In the genomic region with DNA sequence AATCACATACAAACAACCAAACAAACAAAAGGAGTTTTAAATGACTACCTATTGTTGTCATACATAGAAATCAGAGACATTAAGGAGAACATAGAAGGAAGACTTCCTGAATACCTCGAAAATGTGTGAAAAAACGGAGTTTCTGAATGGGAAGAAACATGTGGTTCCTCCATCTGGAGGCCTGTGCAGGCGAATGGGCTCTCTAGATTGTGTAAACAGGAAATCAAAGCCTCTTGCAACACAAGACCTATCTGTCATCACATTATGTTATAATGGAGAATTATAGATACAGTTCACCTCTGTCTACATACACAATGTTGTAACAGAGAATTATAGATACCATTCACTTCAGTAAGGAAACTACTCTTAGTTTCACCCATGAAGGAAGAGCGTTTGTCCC, we compare ENCODE assay signal across 14 cellular contexts. TPM values are rescaled to one million over a fixed set of nuclear protein-coding genes. Genes with fewer than 3 reads are reported as not detected.
DNase-seq lines count a peak whose midpoint lies in the region; ATAC-seq, FAIRE-seq and TF ChIP-seq lines count a peak whose summit lies in the region.
"Had no signal": no experiment of that assay in that cellular context is flagged by ENCODE, and none has a peak within 500 bp of the region (broad histone marks: within the 10 kb centered on the region; RNA-seq: fewer than 3 reads in every experiment).

No MANE protein-coding gene starts in this region.

- H3K4me3 Mint-ChIP-seq in activated CD4-positive, alpha-beta T cell treated with anti-CD3 and anti-CD28 coated beads, Interleukin-2, amount 10 ng/mL, durations not matched to agents 24 days and 14 days, result no peak overlapping the region
- no peak overlapping the region for H3K4me3 Mint-ChIP-seq in central memory CD8-positive, alpha-beta T cell

- H3K4me2 ChIP-seq in trophoblast cell (ENCODE audit: low read length), result no peak overlapping the region

- H3K9me3 Mint-ChIP-seq in activated CD4-positive, alpha-beta T cell treated with anti-CD3 and anti-CD28 coated beads, Interleukin-2, amount 10 ng/mL, durations not matched to agents 24 days and 14 days, result no peaks in the 10 kb centered on the region
- no peaks in the 10 kb centered on the region for H3K9me3 Mint-ChIP-seq in central memory CD8-positive, alpha-beta T cell

- H3K18ac ChIP-seq in trophoblast cell (ENCODE audit: low read length), result no peak overlapping the region

- ATAC-seq in central memory CD8-positive, alpha-beta T cell (replicated peaks; ENCODE audit: extremely low read depth, poor library complexity, severe bottlenecking), result no peak
- ATAC-seq: right cardiac atrium, SK-N-SH treated with all-trans-retinoic acid at 6 μM for 48 hours had no signal

- H3K4ac ChIP-seq in trophoblast cell (ENCODE audit: low read depth, low read length), result no peak overlapping the region

- H2AK5ac ChIP-seq in trophoblast cell (ENCODE audit: low read length), result no peak overlapping the region

- no peak overlapping the region for H4K12ac ChIP-seq in trophoblast cell (ENCODE audit: low read depth, low read length)

- H3K9ac ChIP-seq in trophoblast cell (ENCODE audit: low read length), result no peak overlapping the region

- no peaks in the 10 kb centered on the region for H3K4me1 ChIP-seq in trophoblast cell (ENCODE audit: control insufficient read depth in 1 of 2, insufficient read depth in 2 of 2, low read length in 2 of 2)
- no peaks in the 10 kb centered on the region for H3K4me1 ChIP-seq in sigmoid colon

- H3K79me1 ChIP-seq in trophoblast cell (ENCODE audit: low read length), result no peaks in the 10 kb centered on the region

- H3K9me3 ChIP-seq in trophoblast cell (ENCODE audit: insufficient read depth, low read depth, low read length), result peaks cover 2% of the 10 kb centered on the region
- no peaks in the 10 kb centered on the region for H3K9me3 ChIP-seq in sigmoid colon

- no peaks in the 10 kb centered on the region for H3K27me3 Mint-ChIP-seq in activated CD4-positive, alpha-beta T cell treated with anti-CD3 and anti-CD28 coated beads, Interleukin-2, amount 10 ng/mL, durations not matched to agents 24 days and 14 days
- no peaks in the 10 kb centered on the region for H3K27me3 Mint-ChIP-seq in central memory CD8-positive, alpha-beta T cell

- WGBS in trophoblast cell (ENCODE audit: extremely low coverage, insufficient coverage, insufficient read length), result no CpG with 5 or more reads among the region's 4 CpGs
- WGBS in sigmoid colon, 2 donors, result 87 to 88% methylated on average over 4 of the region's 4 CpGs

- H3K4me1 Mint-ChIP-seq in activated CD4-positive, alpha-beta T cell treated with anti-CD3 and anti-CD28 coated beads, Interleukin-2, amount 10 ng/mL, durations not matched to agents 24 days and 14 days, result peaks cover 6% of the 10 kb centered on the region
- H3K4me1 Mint-ChIP-seq in central memory CD8-positive, alpha-beta T cell, result peaks cover 7% of the 10 kb centered on the region

- no peak overlapping the region for H2AFZ ChIP-seq in trophoblast cell (ENCODE audit: insufficient read depth, low read length, poor library complexity)

- H2BK12ac ChIP-seq in trophoblast cell (ENCODE audit: low read length), result no peak overlapping the region

- TF ChIP-seq EP300 in sigmoid colon (IDR thresholded peaks at IDR 0.05), result no peak

- TF ChIP-seq CTCF in sigmoid colon (IDR thresholded peaks at IDR 0.05), result no peak

- H4K8ac ChIP-seq in trophoblast cell (ENCODE audit: low read depth, low read length), result no peak overlapping the region

- intact Hi-C loops in activated CD4-positive, alpha-beta T cell treated with anti-CD3 and anti-CD28 coated beads, Interleukin-2, amount 10 ng/mL, durations not matched to agents 24 days and 14 days (cut with micrococcal nuclease), result no loop called here
- intact Hi-C loops in sigmoid colon (cut with DNase I), result no loop called here

- H4K91ac ChIP-seq in trophoblast cell (ENCODE audit: low read depth, low read length), result no peak overlapping the region

- H3K27ac ChIP-seq in trophoblast cell (ENCODE audit: low read depth, low read length) (no peak overlapping the region), sigmoid colon (no peak overlapping the region)

- no peak for FAIRE-seq in urothelium cell line (lab: Jason Lieb, UNC)

- no peaks in the 10 kb centered on the region for H3K79me2 ChIP-seq in trophoblast cell (ENCODE audit: control insufficient read depth, insufficient read depth, low read length, poor library complexity)

- no peak overlapping the region for H3K23ac ChIP-seq in trophoblast cell (ENCODE audit: low read length)

- no peak overlapping the region for H2BK120ac ChIP-seq in trophoblast cell (ENCODE audit: insufficient read depth, low read length, poor library complexity)

- TF ChIP-seq POLR2A in sigmoid colon (IDR thresholded peaks at IDR 0.05), result no peak

- peaks cover 18 to 19% of the 10 kb centered on the region in 2 experiments for H3K36me3 ChIP-seq in trophoblast cell (ENCODE audit: control insufficient read depth in 1 of 2, insufficient read depth in 2 of 2, low read length in 2 of 2)
- peaks cover 0 to 92% (median 37%) of the 10 kb centered on the region in 4 donors for H3K36me3 ChIP-seq in sigmoid colon

- H3K27me3 ChIP-seq in trophoblast cell (ENCODE audit: insufficient read depth, low read length) (no peaks in the 10 kb centered on the region), sigmoid colon (no peaks in the 10 kb centered on the region)

- peak overlapping the region; percentile 52 for H3K27ac Mint-ChIP-seq in activated CD4-positive, alpha-beta T cell treated with anti-CD3 and anti-CD28 coated beads, Interleukin-2, amount 10 ng/mL, durations not matched to agents 24 days and 14 days
- H3K27ac Mint-ChIP-seq in central memory CD8-positive, alpha-beta T cell (ENCODE audit: low read depth), result peak overlapping the region; percentile 3

- no peak overlapping the region for H2BK5ac ChIP-seq in trophoblast cell (ENCODE audit: low read depth, low read length, poor library complexity)

- H3K4me3 ChIP-seq in skeletal muscle cell (ENCODE audit: low read depth, low read length) (no peak overlapping the region), trophoblast cell (ENCODE audit: low read depth, low read length) (no peak overlapping the region), sigmoid colon (no peak overlapping the region)
- H3K4me3 ChIP-seq: lung had no signal

- no peak for DNase-seq in activated CD4-positive, alpha-beta T cell treated with anti-CD3 and anti-CD28 coated beads, Interleukin-2, amount 10 ng/mL, durations not matched to agents 24 days and 14 days
- DNase-seq in activated CD4-positive, alpha-beta T cell treated with anti-CD3 and anti-CD28 coated beads, Interleukin-2, amount 50 U/mL, for 4 hours, result no peak
- peak; percentile 70 for DNase-seq in MV-4-11 (lab: John Stamatoyannopoulos, UW)
- no peak for DNase-seq in central memory CD8-positive, alpha-beta T cell (ENCODE audit: low spot score in 2 of 2)
- peak; percentile 54 for DNase-seq in skeletal muscle cell (ENCODE audit: low read depth)
- DNase-seq in trophoblast cell, result no peak
- no peak for DNase-seq in sigmoid colon
- no peak for DNase-seq in urothelium cell line (ENCODE audit: low spot score)
- DNase-seq: amniotic stem cell, cortex of kidney, NCI-H2081 treated with DMSO at 0.1 percent for 48 hours, right cardiac atrium had no signal

- peaks cover 63% of the 10 kb centered on the region for H3K36me3 Mint-ChIP-seq in activated CD4-positive, alpha-beta T cell treated with anti-CD3 and anti-CD28 coated beads, Interleukin-2, amount 10 ng/mL, durations not matched to agents 24 days and 14 days (ENCODE audit: low read depth)
- peaks cover 45% of the 10 kb centered on the region for H3K36me3 Mint-ChIP-seq in central memory CD8-positive, alpha-beta T cell (ENCODE audit: insufficient read depth)

- no peak overlapping the region for H3K14ac ChIP-seq in trophoblast cell (ENCODE audit: low read length)

RNA-seq across cellular contexts. Expression of a gene that starts 44.1 kb away (rescaled TPM):
- 38.8 and 41.0 TPM in 2 replicates for total RNA-seq in activated CD4-positive, alpha-beta T cell treated with anti-CD3 and anti-CD28 coated beads, Interleukin-2, amount 10 ng/mL, durations not matched to agents 24 days and 14 days
- 12.4 and 13.2 TPM in 2 replicates for polyA plus RNA-seq in trophoblast cell (2013)
- total RNA-seq in sigmoid colon, result 10 to 100 TPM; 35.2 to 41.8 (median 36.6) TPM
- polyA plus RNA-seq in sigmoid colon, result 10 to 100 TPM in 1 of 3 donors, 1 to 10 TPM in 2; 2.4 to 20.4 (median 5.5) TPM

RNA-seq across cellular contexts. Expression of a gene that starts 57.0 kb away (rescaled TPM):
- total RNA-seq in activated CD4-positive, alpha-beta T cell treated with anti-CD3 and anti-CD28 coated beads, Interleukin-2, amount 10 ng/mL, durations not matched to agents 24 days and 14 days, result 53.2 and 56.8 TPM in 2 replicates
- polyA plus RNA-seq in trophoblast cell (2013), result 35.2 and 36.3 TPM in 2 replicates
- 10 to 100 TPM; 46.4 to 63.9 (median 51.8) TPM for total RNA-seq in sigmoid colon
- polyA plus RNA-seq in sigmoid colon, result 10 to 100 TPM; 11.4 to 15.7 (median 13.2) TPM

Comparison
In these comparisons a context has a peak if more than half of its experiments do, and no peak if none do; other contexts are left out.
1. DNase-seq: peak in MV-4-11 (single experiment) and skeletal muscle cell (single experiment); none in activated CD4-positive, alpha-beta T cell treated with anti-CD3 and anti-CD28 coated beads, Interleukin-2, amount 10 ng/mL, durations not matched to agents 24 days and 14 days (single experiment), activated CD4-positive, alpha-beta T cell treated with anti-CD3 and anti-CD28 coated beads, Interleukin-2, amount 50 U/mL, for 4 hours (0 of 2), central memory CD8-positive, alpha-beta T cell (0 of 2), trophoblast cell (0 of 2), sigmoid colon (single experiment) and urothelium cell line (single experiment).